ENCODE assay signal across 1 cellular context in genomic region chrX:71935542-71935941, GRCh38.
TF ChIP-seq lines count a peak whose summit lies in the region.

No MANE protein-coding gene starts in this region.

TF ChIP-seq in H1, 55 proteins besides CTCF, POLR2A, EP300 and RAD21:
- TF ChIP-seq RNF2 (IDR thresholded peaks at IDR 0.05; ENCODE audit: borderline replicate concordance, low read depth, low read length, missing control alignments, poor library complexity, severe bottlenecking): no peak
- no peak for TF ChIP-seq SUZ12 (IDR thresholded peaks at IDR 0.05; ENCODE audit: low read length)
- TF ChIP-seq TBP (IDR thresholded peaks at IDR 0.05; ENCODE audit: low read depth, low read length): no peak
- TF ChIP-seq GTF2F1 (IDR thresholded peaks at IDR 0.05; ENCODE audit: borderline replicate concordance, low read depth, low read length): no peak
- no peak for TF ChIP-seq SP2 (IDR thresholded peaks at IDR 0.05; ENCODE audit: low read length)
- no peak for TF ChIP-seq PHF8 (conservative IDR thresholded peaks at IDR 0.05; ENCODE audit: low read depth, low read length)
- no peak for TF ChIP-seq JUN (IDR thresholded peaks at IDR 0.05; ENCODE audit: low read depth, low read length)
- no peak for TF ChIP-seq SIRT6 (IDR thresholded peaks at IDR 0.05; ENCODE audit: low read length)
- TF ChIP-seq SAP30 (IDR thresholded peaks at IDR 0.05; ENCODE audit: insufficient read depth, insufficient replicate concordance, low read length): no peak
- TF ChIP-seq, protein P1, sequence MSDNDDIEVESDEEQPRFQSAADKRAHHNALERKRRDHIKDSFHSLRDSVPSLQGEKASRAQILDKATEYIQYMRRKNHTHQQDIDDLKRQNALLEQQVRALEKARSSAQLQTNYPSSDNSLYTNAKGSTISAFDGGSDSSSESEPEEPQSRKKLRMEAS (IDR thresholded peaks at IDR 0.05): no peak
- no peak for TF ChIP-seq GABPA (IDR thresholded peaks at IDR 0.05; ENCODE audit: borderline replicate concordance, insufficient read depth, low read length)
- TF ChIP-seq YY1 (IDR thresholded peaks at IDR 0.05; ENCODE audit: low read depth, low read length): no peak
- TF ChIP-seq, protein P2, sequence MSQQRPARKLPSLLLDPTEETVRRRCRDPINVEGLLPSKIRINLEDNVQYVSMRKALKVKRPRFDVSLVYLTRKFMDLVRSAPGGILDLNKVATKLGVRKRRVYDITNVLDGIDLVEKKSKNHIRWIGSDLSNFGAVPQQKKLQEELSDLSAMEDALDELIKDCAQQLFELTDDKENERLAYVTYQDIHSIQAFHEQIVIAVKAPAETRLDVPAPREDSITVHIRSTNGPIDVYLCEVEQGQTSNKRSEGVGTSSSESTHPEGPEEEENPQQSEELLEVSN (IDR thresholded peaks at IDR 0.05): no peak
